12 cellular contexts compared by ENCODE assay signal in genomic region chr9:121288557-121288873, GRCh38. TPM values are rescaled to one million over a fixed set of nuclear protein-coding genes. Genes with fewer than 3 reads are reported as not detected.
DNase-seq lines count a peak whose midpoint lies in the region; ATAC-seq and TF ChIP-seq lines count a peak whose summit lies in the region.
"Had no signal": no experiment of that assay in that cellular context is flagged by ENCODE, and none has a peak within 500 bp of the region (broad histone marks: within the 10 kb centered on the region; RNA-seq: fewer than 3 reads in every experiment).

No MANE protein-coding gene starts in this region.

- no peak for ATAC-seq in GM23338
- ATAC-seq in body of pancreas: no peak
- no peak for ATAC-seq in natural killer cell
- no peak for ATAC-seq in GM19395 (IDR thresholded peaks at IDR 0.05; ENCODE audit: unreplicated experiment)
- no peak for ATAC-seq in HG03460 (IDR thresholded peaks at IDR 0.05; ENCODE audit: unreplicated experiment)
- ATAC-seq: CD8-positive, alpha-beta T cell had no signal

- no peak for TF ChIP-seq POLR2A in body of pancreas (IDR thresholded peaks at IDR 0.05)

- TF ChIP-seq CTCF in GM23338 (conservative IDR thresholded peaks at IDR 0.05; ENCODE audit: low read depth in 2 of 2) (no peak), body of pancreas (IDR thresholded peaks at IDR 0.05) (no peak), liver (IDR thresholded peaks at IDR 0.05; ENCODE audit: low read depth, low read length, missing input control) (no peak), natural killer cell (IDR thresholded peaks at IDR 0.05) (no peak)

- H3K4me1 Mint-ChIP-seq in GM23338: peaks cover 49% of the 10 kb centered on the region
- peaks cover 15 to 38% of the 10 kb centered on the region in 2 donors for H3K4me1 Mint-ChIP-seq in natural killer cell

- H3K36me3 ChIP-seq in GM23338 (ENCODE audit: insufficient read depth): no peaks in the 10 kb centered on the region
- H3K36me3 ChIP-seq in body of pancreas (replicated peaks in 1 of 2; ENCODE audit: insufficient read depth in 1 of 2, low read depth in 2 of 2): no peaks in the 10 kb centered on the region
- H3K36me3 ChIP-seq in liver (ENCODE audit: control insufficient read depth in 4 of 4, insufficient read depth in 3 of 4, low read depth in 1 of 4, low read length in 3 of 4): no peaks in the 10 kb centered on the region

- H3K79me2 ChIP-seq in GM23338 (replicated peaks; ENCODE audit: insufficient read depth): no peaks in the 10 kb centered on the region

- H3K9me3 ChIP-seq in body of pancreas (no peaks in the 10 kb centered on the region), liver (ENCODE audit: control insufficient read depth in 4 of 4, low read length in 3 of 4) (no peaks in the 10 kb centered on the region)

- H3K27me3 ChIP-seq in GM23338 (ENCODE audit: insufficient read depth): peaks cover 52% of the 10 kb centered on the region
- no peaks in the 10 kb centered on the region for H3K27me3 ChIP-seq in body of pancreas
- no peaks in the 10 kb centered on the region for H3K27me3 ChIP-seq in liver (ENCODE audit: control insufficient read depth in 4 of 4, insufficient read depth in 4 of 4, low read length in 3 of 4)

- H3F3A ChIP-seq in GM23338 (replicated peaks; ENCODE audit: low read depth): peaks cover 12% of the 10 kb centered on the region

- H4K20me1 ChIP-seq in GM23338 (replicated peaks; ENCODE audit: insufficient read depth): peaks cover 11% of the 10 kb centered on the region

- H3K36me3 Mint-ChIP-seq in GM23338 (ENCODE audit: low read depth): peaks cover 14% of the 10 kb centered on the region; the same call in 2 of the 3 replicates
- H3K36me3 Mint-ChIP-seq in natural killer cell: no peaks in the 10 kb centered on the region
- H3K36me3 Mint-ChIP-seq: CD8-positive, alpha-beta T cell had no signal

- H3K9ac ChIP-seq in liver (ENCODE audit: low read depth in 1 of 2, low read length in 2 of 2): peak overlapping the region in 1 of 2 donors; percentile 49

- H3K27ac Mint-ChIP-seq in GM23338 (no peak overlapping the region), natural killer cell (peak overlapping the region in 1 of 2 donors; percentile 9)
- H3K27ac Mint-ChIP-seq: activated CD4-positive, alpha-beta memory T cell treated with anti-CD3 and anti-CD28 coated beads, Interleukin-2, amount 10 ng/mL, durations not matched to agents 7 days and 5 days; CD8-positive, alpha-beta T cell had no signal

- no peak overlapping the region for H2AFZ ChIP-seq in GM23338

- no peaks in the 10 kb centered on the region for H3K9me2 ChIP-seq in GM23338 (ENCODE audit: insufficient read depth)

- peak overlapping the region; percentile 50 for H3K4me2 ChIP-seq in GM23338

- DNase-seq in GM23338 (ENCODE audit: low spot score): no peak
- no peak for DNase-seq in body of pancreas
- no peak for DNase-seq in natural killer cell
- no peak for DNase-seq in CD1c-positive myeloid dendritic cell (ENCODE audit: extremely low spot score)
- DNase-seq: activated CD4-positive, alpha-beta memory T cell treated with anti-CD3 and anti-CD28 coated beads, Interleukin-2, amount 10 ng/mL, durations not matched to agents 7 days and 5 days; CD8-positive, alpha-beta T cell; NCI-H1694 had no signal

- H3K27me3 Mint-ChIP-seq in GM23338 (ENCODE audit: insufficient read depth, low read depth, poor library complexity) (peaks cover 48% of the 10 kb centered on the region), natural killer cell (ENCODE audit: low read depth in 2 of 2) (no peaks in the 10 kb centered on the region)
- H3K27me3 Mint-ChIP-seq: activated CD4-positive, alpha-beta memory T cell treated with anti-CD3 and anti-CD28 coated beads, Interleukin-2, amount 10 ng/mL, durations not matched to agents 7 days and 5 days had no signal

- H3K4me1 ChIP-seq in GM23338 (ENCODE audit: insufficient read depth) (peaks cover 40% of the 10 kb centered on the region), body of pancreas (peaks cover 54% of the 10 kb centered on the region), liver (ENCODE audit: control insufficient read depth in 4 of 4, insufficient read depth in 4 of 4, low read length in 3 of 4) (peaks cover 0 to 16% (median 3%) of the 10 kb centered on the region in 4 donors)

- intact Hi-C loops in body of pancreas (cut with DNase I) (no loop called here), natural killer cell (cut with micrococcal nuclease) (no loop called here)

- no peak overlapping the region for H3K27ac ChIP-seq in GM23338 (ENCODE audit: low read depth)
- peak overlapping the region; percentile 71 to 93 (median 88) for H3K27ac ChIP-seq in body of pancreas
- H3K27ac ChIP-seq in liver (ENCODE audit: low read depth in 1 of 2, low read length in 2 of 2): peak overlapping the region; percentile 42 to 45
- H3K27ac ChIP-seq in skin epidermis: peak overlapping the region in 20 of 21 experiments; percentile 69 to 97 (median 90)

- H3K9me3 Mint-ChIP-seq in GM23338 (no peaks in the 10 kb centered on the region; the same call in 2 of the 3 replicates), natural killer cell (no peaks in the 10 kb centered on the region)
- H3K9me3 Mint-ChIP-seq: activated CD4-positive, alpha-beta memory T cell treated with anti-CD3 and anti-CD28 coated beads, Interleukin-2, amount 10 ng/mL, durations not matched to agents 7 days and 5 days; CD8-positive, alpha-beta T cell; H9 had no signal

- no peak overlapping the region for H3K4me3 ChIP-seq in GM23338
- H3K4me3 ChIP-seq in body of pancreas: no peak overlapping the region
- H3K4me3 ChIP-seq in liver (ENCODE audit: low read depth in 1 of 3, low read length in 3 of 3): no peak overlapping the region
- H3K4me3 ChIP-seq in skin epidermis: no peak overlapping the region

- TF ChIP-seq RAD21 in liver (IDR thresholded peaks at IDR 0.05): no peak

- 46 to 59% methylated on average over 3 of the region's 3 CpGs for WGBS in body of pancreas, 2 donors
- WGBS in liver: 70% methylated on average over 3 of the region's 3 CpGs

- H3K4me3 Mint-ChIP-seq in GM23338 (peak overlapping the region; percentile 28; the same call in 2 of the 3 replicates), natural killer cell (no peak overlapping the region)
- H3K4me3 Mint-ChIP-seq: activated CD4-positive, alpha-beta memory T cell treated with anti-CD3 and anti-CD28 coated beads, Interleukin-2, amount 10 ng/mL, durations not matched to agents 7 days and 5 days; CD8-positive, alpha-beta T cell had no signal

TF ChIP-seq in GM23338, 12 proteins besides CTCF, POLR2A, EP300 and RAD21 (continues in another document):
- TF ChIP-seq NANOG (IDR thresholded peaks at IDR 0.05; ENCODE audit: borderline replicate concordance) (no peak), JUNB (IDR thresholded peaks at IDR 0.05; ENCODE audit: unreplicated experiment) (no peak), ZNF331 (CRISPR knock-in tag; IDR thresholded peaks at IDR 0.05; ENCODE audit: low read depth) (no peak), STAT1 (IDR thresholded peaks at IDR 0.05; ENCODE audit: unreplicated experiment) (no peak), ETS1 (IDR thresholded peaks at IDR 0.05) (no peak), CREB1 (CRISPR knock-in tag; IDR thresholded peaks at IDR 0.05; ENCODE audit: low read depth) (no peak), POLR2AphosphoS5 (IDR thresholded peaks at IDR 0.05; ENCODE audit: low read depth) (no peak), EZH2phosphoT487 (IDR thresholded peaks at IDR 0.05; ENCODE audit: unreplicated experiment) (no peak)

TF ChIP-seq in liver, 16 proteins besides CTCF, POLR2A, EP300 and RAD21 (continues in another document):
- TF ChIP-seq JUND (IDR thresholded peaks at IDR 0.05) (no peak), HNF4G (IDR thresholded peaks at IDR 0.05) (no peak), TAF1 (conservative IDR thresholded peaks at IDR 0.05) (no peak), HNF4A (conservative IDR thresholded peaks at IDR 0.05) (no peak), REST (IDR thresholded peaks at IDR 0.05) (no peak), RXRA (IDR thresholded peaks at IDR 0.05) (no peak), FOXA1 (IDR thresholded peaks at IDR 0.05) (no peak), ATF3 (IDR thresholded peaks at IDR 0.05) (no peak), GABPA (IDR thresholded peaks at IDR 0.05 in 1 of 2, conservative IDR thresholded peaks at IDR 0.05 in 1 of 2) (no peak), YY1 (IDR thresholded peaks at IDR 0.05) (no peak), SP1 (IDR thresholded peaks at IDR 0.05) (no peak), NR2F2 (IDR thresholded peaks at IDR 0.05) (no peak)

RNA-seq across cellular contexts. Expression of gene GSN, which starts 20.6 kb away (rescaled TPM):
- 85.7 and 101 TPM in 2 replicates for total RNA-seq in GM23338 (2014; rRNA removed; shearing (Covaris generic))
- polyA plus RNA-seq in GM23338 (2016; fragmentation: Nextera tagmentation; extraction: Ambion mirVana) (30.2 and 38.3 TPM in 2 replicates), liver (10 to 100 TPM; 18.8 to 40.0 TPM)
- total RNA-seq in body of pancreas (100 to 1,000 TPM; 328 to 753 TPM), liver (100 to 1,000 TPM in 1 of 2 donors, 10 to 100 TPM in 1; 63.2 to 402 TPM), natural killer cell (100 to 1,000 TPM in 2 of 3 donors, 10 to 100 TPM in 1; 92.9 to 103 (median 103) TPM)
